In genomic region chr14:21771671-21772070, GRCh38 we compare ENCODE assay signal across 34 cellular contexts.
DNase-seq lines count a peak whose midpoint lies in the region; ATAC-seq, FAIRE-seq and TF ChIP-seq lines count a peak whose summit lies in the region.
"Had no signal": no experiment of that assay in that cellular context is flagged by ENCODE, and none has a peak within 500 bp of the region (broad histone marks: within the 10 kb centered on the region; RNA-seq: fewer than 3 reads in every experiment).

No MANE protein-coding gene starts in this region.

- no peaks in the 10 kb centered on the region for H3K27me3 ChIP-seq in PC-9 (ENCODE audit: insufficient read depth, low read depth)
- H3K27me3 ChIP-seq: esophagus muscularis mucosa, transverse colon had no signal

- DNase-seq in NCI-H2196 (lab: John Stamatoyannopoulos, UW; ENCODE audit: unreplicated experiment): peak; percentile 3
- no peak for DNase-seq in NCI-H2196 treated with DMSO at 0.1 percent for 48 hours (lab: John Stamatoyannopoulos, UW; ENCODE audit: unreplicated experiment)
- peak; percentile 41 to 82 for DNase-seq in PC-9
- DNase-seq in islet precursor cell: peak; percentile 73
- DNase-seq in RCC 7860 (ENCODE audit: low spot score): no peak
- DNase-seq in inferior parietal cortex (ENCODE audit: extremely low spot score): no peak
- no peak for DNase-seq in T1000 (lab: John Stamatoyannopoulos, UW)
- DNase-seq: 8988T; activated CD4-positive, alpha-beta T cell treated with anti-CD3 and anti-CD28 coated beads, Interleukin-2, amount 50 U/mL, for 48 hours; activated T-cell treated with anti-CD3 and anti-CD28 coated beads, Interleukin-2, amount 50 U/mL, for 48 hours; caudate nucleus; cortex of kidney; effector memory CD8-positive, alpha-beta T cell; EL; foreskin fibroblast; heart right ventricle; left cardiac atrium; NCI-H1417 treated with DMSO at 0.1 percent for 48 hours; NCI-H2081; NCI-H82; nephron progenitor cell; retina; RPMI8226; transverse colon had no signal

- H4K20me1 ChIP-seq in PC-9 (ENCODE audit: insufficient read depth): no peaks in the 10 kb centered on the region

- no peak for ATAC-seq in GM19395 (IDR thresholded peaks at IDR 0.05; ENCODE audit: unreplicated experiment)
- ATAC-seq: activated CD4-positive, CD25-positive, alpha-beta regulatory T cell treated with anti-CD3 and anti-CD28 coated beads, Interleukin-2, amount 50 U/mL, for 24 hours; effector memory CD8-positive, alpha-beta T cell; heart right ventricle; HepG2; left cardiac atrium; SK-N-SH treated with all-trans-retinoic acid at 6 μM for 48 hours; stimulated activated memory B cell treated with anti-CD40 and anti-IgM and Interleukin-4, amounts not matched to agents 10 μg/mL and 1 μg/mL and 100 μg/mL, for 72 hours had no signal

- no peaks in the 10 kb centered on the region; the same call in 1 of the 2 replicates for H3K9me3 ChIP-seq in PC-9 (ENCODE audit: insufficient read depth, low read depth)
- H3K9me3 ChIP-seq: esophagus muscularis mucosa, heart right ventricle, transverse colon had no signal

- H3K36me3 ChIP-seq in PC-9 (ENCODE audit: low read depth): no peaks in the 10 kb centered on the region
- H3K36me3 ChIP-seq: esophagus muscularis mucosa, heart right ventricle, transverse colon had no signal

- H3K79me2 ChIP-seq in PC-9 (ENCODE audit: low read depth): no peaks in the 10 kb centered on the region

- peaks cover 21% of the 10 kb centered on the region for H3K4me1 ChIP-seq in PC-9 (replicated peaks; ENCODE audit: insufficient read depth)
- H3K4me1 ChIP-seq: esophagus muscularis mucosa, heart right ventricle, transverse colon had no signal

- intact Hi-C loops in PC-9 (cut with micrococcal nuclease; ENCODE audit: unreplicated experiment): no loop called here

- no peak for TF ChIP-seq CTCF in PC-9 (conservative IDR thresholded peaks at IDR 0.05)

- no peak overlapping the region for H3K4me3 ChIP-seq in PC-9
- H3K4me3 ChIP-seq: esophagus muscularis mucosa, heart right ventricle, transverse colon had no signal

- no peak overlapping the region for H2AFZ ChIP-seq in PC-9

- H3K4me2 ChIP-seq in PC-9: peak overlapping the region; percentile 56

- POLR2A ChIA-PET in PC-9 (lab: Charles Lee; ENCODE audit: unreplicated experiment): interaction anchor here (0.5 kb wide), 1 partner anchor 391 kb away, joined by 12 read pairs; no protein-coding TSS in a partner anchor

- FAIRE-seq in RCC 7860 (lab: Jason Lieb, UNC): no peak
- FAIRE-seq: astrocyte, D721Med, H54, HepG2, TTC549 had no signal

- BruUV-seq in PC-9 (replicated peaks; lab: Mats Ljungman, UMichigan): no TSS peak

- H3K27ac ChIP-seq in PC-9: peak overlapping the region; percentile 67
- H3K27ac ChIP-seq: esophagus muscularis mucosa, heart right ventricle, transverse colon had no signal

- CTCF ChIA-PET in PC-9 (lab: Charles Lee): no interaction called here

- H3F3A ChIP-seq in PC-9 (ENCODE audit: insufficient read depth, low read depth): peaks cover 7% of the 10 kb centered on the region; the same call in 1 of the 2 replicates

- no peaks in the 10 kb centered on the region for H3K9me2 ChIP-seq in PC-9 (ENCODE audit: insufficient read depth)

Comparison
In these comparisons a context has a peak if more than half of its experiments do, and no peak if none do; other contexts are left out.
1. DNase-seq: peak in NCI-H2196 (single experiment), PC-9 (2 of 2) and islet precursor cell (single experiment); none in NCI-H2196 treated with DMSO at 0.1 percent for 48 hours (single experiment), RCC 7860 (single experiment), inferior parietal cortex (single experiment) and T1000 (single experiment).